In genomic region chrX:57964975-57965374, GRCh38 we compare ENCODE assay signal across 26 cellular contexts. TPM values are rescaled to one million over a fixed set of nuclear protein-coding genes. Genes with fewer than 3 reads are reported as not detected.
"Had no signal": no experiment of that assay in that cellular context is flagged by ENCODE, and none has a peak within 500 bp of the region (broad histone marks: within the 10 kb centered on the region; RNA-seq: fewer than 3 reads in every experiment).

No MANE protein-coding gene starts in this region.

- H3K27me3 Mint-ChIP-seq: activated naive CD4-positive, alpha-beta T cell treated with anti-CD3 and anti-CD28 coated beads, Interleukin-2, amount 50 U/mL, for 24 hours; central memory CD8-positive, alpha-beta T cell; effector memory CD8-positive, alpha-beta T cell; progenitor cell of endocrine pancreas; stimulated activated naive B cell treated with anti-CD40 and anti-IgM and Interleukin-4, amounts not matched to agents 10 μg/mL and 1 μg/mL and 100 μg/mL, for 72 hours had no signal

- H3K4me3 ChIP-seq: breast epithelium, colonic mucosa, dorsolateral prefrontal cortex, left lung, lung, upper lobe of left lung had no signal

- H3K27ac Mint-ChIP-seq: activated CD8-positive, alpha-beta T cell treated with anti-CD3 and anti-CD28 coated beads, Interleukin-2, amount 10 ng/mL, durations not matched to agents 7 days and 5 days; activated naive CD4-positive, alpha-beta T cell treated with anti-CD3 and anti-CD28 coated beads, Interleukin-2, amount 50 U/mL, for 24 hours; activated T-helper 1 cell treated with anti-CD3 and anti-CD28 coated beads, Interleukin-12 subunit alpha, Interleukin-12 subunit beta, Interleukin-2, Interleukin-4 antibody, amounts not matched to agents 30 ng/mL and 10 ng/mL and 1 ng/mL, durations not matched to agents 14 hours and 24 hours and 36 hours; effector memory CD8-positive, alpha-beta T cell; natural killer cell; progenitor cell of endocrine pancreas; stimulated activated naive B cell treated with anti-CD40 and anti-IgM and Interleukin-4, amounts not matched to agents 10 μg/mL and 1 μg/mL and 100 μg/mL, for 72 hours had no signal

- DNase-seq: activated CD4-positive, alpha-beta T cell treated with anti-CD3 and anti-CD28 coated beads for 1 hour; activated CD4-positive, alpha-beta T cell treated with anti-CD3 and anti-CD28 coated beads, Interleukin-2, amount 50 U/mL, for 1 hour; activated CD8-positive, alpha-beta T cell treated with anti-CD3 and anti-CD28 coated beads, Interleukin-2, amount 10 ng/mL, durations not matched to agents 7 days and 5 days; activated gamma-delta T cell; aorta; colonic mucosa; dorsolateral prefrontal cortex; effector memory CD8-positive, alpha-beta T cell; glutamatergic neuron; hippocampal formation; kidney glomerular epithelial cell; left lung; natural killer cell; stimulated activated CD4-positive, alpha-beta T cell treated with anti-CD3 and anti-CD28 coated beads, Interleukin-2, amount 100 ng/mL, for 48 hours; stimulated activated CD8-positive, alpha-beta memory T cell treated with anti-CD3 and anti-CD28 coated beads, Interleukin-4, amount 100 ng/mL, for 48 hours; stimulated activated naive B cell treated with anti-CD40 and anti-IgM and Interleukin-4, amounts not matched to agents 10 μg/mL and 1 μg/mL and 100 μg/mL, for 72 hours; T-helper 9 cell; upper lobe of left lung had no signal

- H3K4me1 Mint-ChIP-seq: activated naive CD4-positive, alpha-beta T cell treated with anti-CD3 and anti-CD28 coated beads, Interleukin-2, amount 50 U/mL, for 24 hours; central memory CD8-positive, alpha-beta T cell; natural killer cell; stimulated activated naive B cell treated with anti-CD40 and anti-IgM and Interleukin-4, amounts not matched to agents 10 μg/mL and 1 μg/mL and 100 μg/mL, for 72 hours had no signal

- H3K4me3 Mint-ChIP-seq: activated CD8-positive, alpha-beta T cell treated with anti-CD3 and anti-CD28 coated beads, Interleukin-2, amount 10 ng/mL, durations not matched to agents 7 days and 5 days; activated naive CD4-positive, alpha-beta T cell treated with anti-CD3 and anti-CD28 coated beads, Interleukin-2, amount 50 U/mL, for 24 hours; activated T-helper 1 cell treated with anti-CD3 and anti-CD28 coated beads, Interleukin-12 subunit alpha, Interleukin-12 subunit beta, Interleukin-2, Interleukin-4 antibody, amounts not matched to agents 30 ng/mL and 10 ng/mL and 1 ng/mL, durations not matched to agents 14 hours and 24 hours and 36 hours; central memory CD8-positive, alpha-beta T cell; effector memory CD8-positive, alpha-beta T cell; natural killer cell; stimulated activated naive B cell treated with anti-CD40 and anti-IgM and Interleukin-4, amounts not matched to agents 10 μg/mL and 1 μg/mL and 100 μg/mL, for 72 hours had no signal

- H3K9me3 Mint-ChIP-seq: activated naive CD4-positive, alpha-beta T cell treated with anti-CD3 and anti-CD28 coated beads, Interleukin-2, amount 50 U/mL, for 24 hours; effector memory CD8-positive, alpha-beta T cell; natural killer cell had no signal

- H3K36me3 Mint-ChIP-seq: activated naive CD4-positive, alpha-beta T cell treated with anti-CD3 and anti-CD28 coated beads, Interleukin-2, amount 50 U/mL, for 24 hours; natural killer cell had no signal

- ATAC-seq: activated CD8-positive, alpha-beta T cell treated with anti-CD3 and anti-CD28 coated beads, Interleukin-2, amount 10 ng/mL, durations not matched to agents 7 days and 5 days; effector memory CD8-positive, alpha-beta T cell; esophagus mucosa; left lung; natural killer cell; stimulated activated naive B cell treated with anti-CD40 and anti-IgM and Interleukin-4, amounts not matched to agents 10 μg/mL and 1 μg/mL and 100 μg/mL, for 72 hours had no signal

RNA-seq across cellular contexts. Expression of gene ZXDA, which starts 54.7 kb away (rescaled TPM):
- total RNA-seq: osteocyte had no signal
